Comparison of ENCODE assay signal across 18 cellular contexts in the genomic region with DNA sequence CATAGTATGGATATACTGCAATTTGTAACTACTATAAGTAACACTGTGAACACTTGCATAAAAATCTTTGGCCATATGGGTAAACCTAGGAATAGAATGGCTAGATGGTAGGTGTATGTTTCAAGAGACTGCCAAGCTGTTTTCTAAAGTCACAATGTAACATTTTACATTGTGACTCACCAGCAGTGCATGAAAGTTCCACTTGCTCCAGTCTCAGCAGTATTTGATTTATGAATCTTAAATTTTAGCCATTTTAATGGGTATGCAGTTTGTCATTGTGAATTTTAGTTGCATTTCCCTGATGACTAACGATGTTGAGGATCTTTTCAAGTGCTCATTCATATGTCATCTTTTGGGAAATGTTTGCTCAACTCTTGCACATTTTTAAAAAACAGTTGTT.
A peak's percentile ranks its signal among the peaks of the same experiment; 100 is the strongest.
DNase-seq lines count a peak whose midpoint lies in the region; ATAC-seq and TF ChIP-seq lines count a peak whose summit lies in the region.
"Had no signal": no experiment of that assay in that cellular context is flagged by ENCODE, and none has a peak within 500 bp of the region (broad histone marks: within the 10 kb centered on the region; RNA-seq: fewer than 3 reads in every experiment).

No MANE protein-coding gene starts in this region.

- no peak overlapping the region for H3K9ac ChIP-seq in SK-N-SH

- WGBS in SK-N-SH (ENCODE audit: low lambda C conversion rate): 17% methylated on average over 1 of the region's 1 CpG

- peaks cover 13% of the 10 kb centered on the region for H3F3A ChIP-seq in SK-N-SH (replicated peaks; ENCODE audit: insufficient read depth)

- peak; percentile 9 to 51; a peak in 1 of 4 replicates for TF ChIP-seq EP300 in SK-N-SH (IDR thresholded peaks at IDR 0.05; ENCODE audit: borderline replicate concordance in 1 of 2, low read depth in 1 of 2, low read length in 1 of 2)

- H3K27me3 ChIP-seq in SK-N-SH (ENCODE audit: insufficient read depth): no peaks in the 10 kb centered on the region
- H3K27me3 ChIP-seq: uterus had no signal

- no peak overlapping the region for H2AFZ ChIP-seq in SK-N-SH (ENCODE audit: low read depth)
- H2AFZ ChIP-seq: GM23338 had no signal

- H3K36me3 ChIP-seq in SK-N-SH (replicated peaks in 1 of 2; ENCODE audit: control insufficient read depth in 1 of 2, insufficient read depth in 2 of 2, low read length in 1 of 2): peaks cover 20 to 26% of the 10 kb centered on the region in 2 experiments
- H3K36me3 ChIP-seq: uterus had no signal

- no peaks in the 10 kb centered on the region for H3K9me2 ChIP-seq in SK-N-SH

- H3K9me3 ChIP-seq in SK-N-SH: no peaks in the 10 kb centered on the region
- H3K9me3 ChIP-seq: uterus had no signal

- H3K79me2 ChIP-seq in SK-N-SH (ENCODE audit: insufficient read depth): no peaks in the 10 kb centered on the region

- peak overlapping the region in 1 of 2 experiments; percentile 21; a peak in 1 of 4 replicates for H3K27ac ChIP-seq in SK-N-SH (ENCODE audit: low read depth in 2 of 2, low read length in 1 of 2)
- H3K27ac ChIP-seq: C4-2B had no signal

- no peaks in the 10 kb centered on the region for H4K20me1 ChIP-seq in SK-N-SH (ENCODE audit: insufficient read depth)

- H3K4me3 ChIP-seq in SK-N-SH (ENCODE audit: low read depth in 2 of 2, low read length in 1 of 2) (no peak overlapping the region), foreskin fibroblast (ENCODE audit: low read depth in 1 of 2, low read length in 2 of 2) (no peak overlapping the region)
- H3K4me3 ChIP-seq: GM23338, uterus had no signal

- TF ChIP-seq CTCF in SK-N-SH (IDR thresholded peaks at IDR 0.05) (no peak), foreskin fibroblast (IDR thresholded peaks at IDR 0.05; ENCODE audit: low read depth, low read length) (no peak)

- no peak for TF ChIP-seq RAD21 in SK-N-SH (IDR thresholded peaks at IDR 0.05; ENCODE audit: low read length)

- POLR2A ChIA-PET in SK-N-SH (lab: Yijun Ruan, JAX): no interaction called here

- H3K4me2 ChIP-seq in SK-N-SH: peak overlapping the region; percentile 30; the same call in 1 of the 2 replicates
- H3K4me2 ChIP-seq: GM23338 had no signal

- DNase-seq in GM03348 (ENCODE audit: low spot score) (peak; percentile 28), SK-N-SH (no peak), foreskin fibroblast (peak; percentile 38 to 63), stromal cell of bone marrow (ENCODE audit: low read depth) (peak; percentile 47), cerebellar cortex (ENCODE audit: low spot score) (no peak)
- no peak for DNase-seq in NK-92 treated with Interleukin-12 subunit alpha and Interleukin-12 subunit beta, amount 100 ng/mL, for 24 hours (lab: John Stamatoyannopoulos, UW)
- DNase-seq: activated gamma-delta T cell; endodermal cell; NCI-H446 treated with DMSO at 0.1 percent for 48 hours; occipital lobe; stimulated activated CD4-positive, alpha-beta T cell treated with anti-CD3 and anti-CD28 coated beads, Interleukin-4, amount 100 ng/mL, for 1 hour; uterus had no signal

- no peak for ATAC-seq in GM19023 (IDR thresholded peaks at IDR 0.05; ENCODE audit: unreplicated experiment)
- ATAC-seq: HepG2, left lobe of liver, sciatic nerve had no signal

- H3K4me1 ChIP-seq in SK-N-SH (ENCODE audit: control insufficient read depth in 1 of 2, insufficient read depth in 2 of 2, low read depth in 1 of 2, low read length in 1 of 2): peaks cover 3 to 18% of the 10 kb centered on the region in 2 experiments; a peak in 3 of 4 replicates

- CTCF ChIA-PET in SK-N-SH (lab: Yijun Ruan, JAX): interaction anchor here (0.7 to 2.3 kb wide), 3 partner anchors 8 to 279 kb away, joined by 3 to 19 read pairs (median 6); no protein-coding TSS in a partner anchor

TF ChIP-seq in SK-N-SH, 30 proteins besides CTCF, POLR2A, EP300 and RAD21:
- TF ChIP-seq, protein P1, sequence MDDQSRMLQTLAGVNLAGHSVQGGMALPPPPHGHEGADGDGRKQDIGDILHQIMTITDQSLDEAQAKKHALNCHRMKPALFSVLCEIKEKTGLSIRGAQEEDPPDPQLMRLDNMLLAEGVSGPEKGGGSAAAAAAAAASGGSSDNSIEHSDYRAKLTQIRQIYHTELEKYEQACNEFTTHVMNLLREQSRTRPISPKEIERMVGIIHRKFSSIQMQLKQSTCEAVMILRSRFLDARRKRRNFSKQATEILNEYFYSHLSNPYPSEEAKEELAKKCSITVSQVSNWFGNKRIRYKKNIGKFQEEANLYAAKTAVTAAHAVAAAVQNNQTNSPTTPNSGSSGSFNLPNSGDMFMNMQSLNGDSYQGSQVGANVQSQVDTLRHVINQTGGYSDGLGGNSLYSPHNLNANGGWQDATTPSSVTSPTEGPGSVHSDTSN (IDR thresholded peaks at IDR 0.05): peak; percentile 90
- TF ChIP-seq SMC3 (IDR thresholded peaks at IDR 0.05; ENCODE audit: low read depth, low read length) (no peak), TCF12 (IDR thresholded peaks at IDR 0.05) (peak; percentile 75), TEAD4 (IDR thresholded peaks at IDR 0.05; ENCODE audit: borderline replicate concordance, insufficient read depth) (no peak), RCOR1 (IDR thresholded peaks at IDR 0.05; ENCODE audit: low read length) (no peak), JUND (IDR thresholded peaks at IDR 0.05) (peak; percentile 68), FOSL2 (IDR thresholded peaks at IDR 0.05; ENCODE audit: borderline replicate concordance, low read depth) (peak; percentile 64; the same call in 1 of the 2 replicates), RFX5 (IDR thresholded peaks at IDR 0.05; ENCODE audit: low read length) (no peak), MEF2A (IDR thresholded peaks at IDR 0.05; ENCODE audit: borderline replicate concordance, low read depth) (no peak), NFIC (IDR thresholded peaks at IDR 0.05; ENCODE audit: borderline replicate concordance) (peak; percentile 62; the same call in 1 of the 2 replicates), POLR2AphosphoS5 (IDR thresholded peaks at IDR 0.05; ENCODE audit: low read depth, low read length) (peak; percentile 40; the same call in 1 of the 2 replicates)
- TF ChIP-seq, protein P2, sequence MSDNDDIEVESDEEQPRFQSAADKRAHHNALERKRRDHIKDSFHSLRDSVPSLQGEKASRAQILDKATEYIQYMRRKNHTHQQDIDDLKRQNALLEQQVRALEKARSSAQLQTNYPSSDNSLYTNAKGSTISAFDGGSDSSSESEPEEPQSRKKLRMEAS (IDR thresholded peaks at IDR 0.05; ENCODE audit: low read depth): no peak

Comparison
In these comparisons a context has a peak if more than half of its experiments do, and no peak if none do; other contexts are left out.
1. DNase-seq: peak in GM03348 (single experiment), foreskin fibroblast (2 of 2) and stromal cell of bone marrow (single experiment); none in SK-N-SH (single experiment), NK-92 treated with Interleukin-12 subunit alpha and Interleukin-12 subunit beta, amount 100 ng/mL, for 24 hours (single experiment) and cerebellar cortex (single experiment).